8 cellular contexts compared by ENCODE assay signal in genomic region chr18:12236934-12237832, GRCh38. TPM values are rescaled to one million over a fixed set of nuclear protein-coding genes. Genes with fewer than 3 reads are reported as not detected.
DNase-seq lines count a peak whose midpoint lies in the region; ATAC-seq and TF ChIP-seq lines count a peak whose summit lies in the region.

No MANE protein-coding gene starts in this region.

- H3K27ac ChIP-seq in Panc1 (ENCODE audit: low read length): no peak overlapping the region
- H3K27ac ChIP-seq in foreskin keratinocyte: no peak overlapping the region
- H3K27ac ChIP-seq in ovary: no peak overlapping the region

- TF ChIP-seq POLR2A in ovary (IDR thresholded peaks at IDR 0.05): no peak

- ATAC-seq in GM19351 (IDR thresholded peaks at IDR 0.05; ENCODE audit: unreplicated experiment): peak; percentile 86
- peak; percentile 99 for ATAC-seq in Panc1
- ATAC-seq in foreskin keratinocyte: peak; percentile 96

- no TSS peak for BruUV-seq in Panc1 (replicated peaks; lab: Mats Ljungman, UMichigan)

- in situ Hi-C loops in Panc1 (cut with HindIII; ENCODE audit: low pct_unique_long_range_greater_than_20kb, low sequenced_read_pairs): no loop called here

- no peak overlapping the region for H3K4me3 Mint-ChIP-seq in type B pancreatic cell

- no peaks in the 10 kb centered on the region for H3K36me3 Mint-ChIP-seq in type B pancreatic cell

- H3K4me1 ChIP-seq in BE2C (no peaks in the 10 kb centered on the region), Panc1 (ENCODE audit: control insufficient read depth, insufficient read depth, low read length) (no peaks in the 10 kb centered on the region), foreskin keratinocyte (no peaks in the 10 kb centered on the region), ovary (ENCODE audit: insufficient read depth) (peaks cover 1% of the 10 kb centered on the region)

- TF ChIP-seq CTCF in BE2C (IDR thresholded peaks at IDR 0.05; ENCODE audit: low read depth, low read length) (peak; percentile 67), Panc1 (IDR thresholded peaks at IDR 0.05) (peak; percentile 96), foreskin keratinocyte (conservative IDR thresholded peaks at IDR 0.05) (peak; percentile 89), ovary (IDR thresholded peaks at IDR 0.05) (peak in 2 of 3 donors; percentile 29 to 56), type B pancreatic cell (conservative IDR thresholded peaks at IDR 0.05) (peak; percentile 96)

- CTCF ChIA-PET in Panc1 (lab: Charles Lee): interaction anchor here (0.9 to 1.5 kb wide), 4 partner anchors 21 to 177 kb away, joined by 3 to 5 read pairs (median 3); no protein-coding TSS in a partner anchor

- intact Hi-C loops in Panc1 (cut with micrococcal nuclease; ENCODE audit: unreplicated experiment) (loop anchor here (1.0 kb wide), 1 partner anchor 145 kb away; no protein-coding TSS in a partner anchor), ovary (cut with DNase I) (no loop called here)

- H3K36me3 ChIP-seq in BE2C: no peaks in the 10 kb centered on the region
- H3K36me3 ChIP-seq in Panc1 (ENCODE audit: control insufficient read depth, insufficient read depth, low read length): no peaks in the 10 kb centered on the region
- H3K36me3 ChIP-seq in ovary: no peaks in the 10 kb centered on the region

- H3K9me3 Mint-ChIP-seq in type B pancreatic cell: no peaks in the 10 kb centered on the region

- no peak for TF ChIP-seq EP300 in ovary (IDR thresholded peaks at IDR 0.05)

- H3K27ac Mint-ChIP-seq in type B pancreatic cell: no peak overlapping the region

- H3K27me3 ChIP-seq in BE2C: peaks cover 10% of the 10 kb centered on the region; the same call in 1 of the 2 replicates
- peaks cover 10% of the 10 kb centered on the region for H3K27me3 ChIP-seq in Panc1 (ENCODE audit: control insufficient read depth, insufficient read depth, low read length)
- peaks cover 19% of the 10 kb centered on the region for H3K27me3 ChIP-seq in foreskin keratinocyte
- H3K27me3 ChIP-seq in ovary: no peaks in the 10 kb centered on the region

- H3K4me1 Mint-ChIP-seq in type B pancreatic cell (ENCODE audit: unreplicated experiment): no peaks in the 10 kb centered on the region

- H3K4me3 ChIP-seq in BE2C (ENCODE audit: low read depth, low read length): no peak overlapping the region
- H3K4me3 ChIP-seq in Panc1 (ENCODE audit: low read depth in 2 of 2, low read length in 2 of 2): 0 out of 4 replicates have a peak overlapping the region, but pooled peaks of 1 of the 2 experiments have one; percentile 20
- no peak overlapping the region for H3K4me3 ChIP-seq in ovary

- H3K9me3 ChIP-seq in BE2C: no peaks in the 10 kb centered on the region
- H3K9me3 ChIP-seq in Panc1 (ENCODE audit: control insufficient read depth, insufficient read depth, low read depth, low read length): no peaks in the 10 kb centered on the region
- H3K9me3 ChIP-seq in ovary: no peaks in the 10 kb centered on the region

- POLR2A ChIA-PET in Panc1 (lab: Charles Lee): no interaction called here

- 25 to 36% (median 29%) methylated on average over 33 of the region's 33 CpGs for WGBS in ovary, 3 donors

- peak; percentile 71 for DNase-seq in BE2C
- peak; percentile 84 for DNase-seq in HT-29 (ENCODE audit: low spot score)
- DNase-seq in Panc1 (ENCODE audit: low read depth, low spot score): peak; percentile 13
- peak; percentile 13 to 34 for DNase-seq in activated T-helper 1 cell treated with anti-CD3 and anti-CD28 coated beads, Interleukin-2, amount 50 U/mL, for 16 hours (ENCODE audit: low read depth in 1 of 2, low spot score in 1 of 2)
- peak in 1 of 2 donors; percentile 22 for DNase-seq in foreskin keratinocyte
- DNase-seq in ovary: peak; percentile 42 to 80 (median 68)
- DNase-seq in type B pancreatic cell (ENCODE audit: extremely low spot score, unreplicated experiment): peak; percentile 83

- peaks cover 36% of the 10 kb centered on the region for H3K27me3 Mint-ChIP-seq in type B pancreatic cell

RNA-seq across cellular contexts. Expression of gene CIDEA, which starts 17.0 kb away (rescaled TPM):
- polyA plus RNA-seq in BE2C (2012; ENCODE audit: insufficient read depth, insufficient read length, low read depth): not detected
- not detected in 2 replicates for total RNA-seq in HT-29 (2014; rRNA removed; shearing (Covaris generic))
- total RNA-seq in Panc1 (2021; ENCODE audit: unreplicated experiment): not detected
- polyA plus RNA-seq in Panc1 (2012; ENCODE audit: insufficient read length): not detected
- 12.3 and 12.5 TPM in 2 replicates for total RNA-seq in foreskin keratinocyte
- polyA plus RNA-seq in foreskin keratinocyte: 18.5 and 21.2 TPM in 2 replicates
- total RNA-seq in ovary: not detected
- polyA plus RNA-seq in ovary: under 1 TPM in 1 of 2 donors, not detected in 1; 0.15 TPM
- total RNA-seq in type B pancreatic cell (ENCODE audit: low replicate concordance): not detected in 2 replicates

Comparison
In these comparisons a context has a peak if more than half of its experiments do, and no peak if none do; other contexts are left out.
1. CTCF ChIP-seq: peak in every context shown above with its lines; median percentile 96 in Panc1; 96 in type B pancreatic cell; 89 in foreskin keratinocyte; 67 in BE2C; 42 in ovary.
2. RNA of gene CIDEA, which starts 17.0 kb away (total RNA-seq): 12.3 to 12.5 TPM in foreskin keratinocyte; not detected in type B pancreatic cell, not detected in HT-29, not detected in Panc1 (single experiment) and not detected in ovary; every median in the first group is over 10 times any median in the second.
3. Peak in every context shown above with its lines, with median percentiles within 50 percentile points of each other: ATAC-seq.